Comparison of ENCODE assay signal across 1 cellular context in the genomic region with DNA sequence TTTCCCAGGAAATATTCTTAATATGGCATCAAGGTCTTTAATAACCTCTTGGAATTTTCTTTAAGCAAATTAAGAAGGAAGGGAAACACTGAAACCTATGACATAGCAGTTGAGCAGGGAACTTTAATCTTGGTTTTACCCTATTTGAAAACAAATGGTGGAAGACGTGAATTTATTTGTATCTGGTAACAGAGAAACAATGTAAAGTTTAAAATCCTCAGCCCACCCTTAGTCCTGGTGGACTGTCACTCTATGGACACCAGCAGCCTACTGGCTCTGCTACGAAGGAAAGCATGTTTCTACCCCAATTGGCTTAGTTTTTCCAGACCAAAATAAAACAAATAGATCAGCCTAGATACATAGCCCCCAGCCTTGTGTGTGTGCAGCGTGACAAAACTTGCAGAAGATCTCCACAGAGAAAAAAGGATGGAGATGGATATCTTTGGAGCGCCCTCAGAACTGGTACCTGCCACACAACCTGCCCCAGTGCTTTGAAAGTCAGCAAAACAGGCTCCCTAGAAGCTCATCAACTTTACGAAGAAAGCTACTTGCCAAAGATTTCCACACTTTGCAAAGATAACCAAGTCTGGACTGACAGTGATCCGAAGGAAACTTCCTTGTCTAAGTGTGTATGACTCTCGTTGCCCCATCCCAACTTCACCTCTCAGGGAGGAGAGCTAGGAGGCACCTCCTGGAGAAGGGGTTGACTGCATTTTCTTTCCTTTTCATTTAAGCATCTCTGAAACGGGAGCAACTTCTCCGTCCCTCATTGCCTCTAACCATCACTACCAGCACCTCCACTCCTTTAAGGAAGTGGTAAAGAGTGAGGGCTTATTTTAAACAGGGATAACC.
TF ChIP-seq lines count a peak whose summit lies in the region.

No MANE protein-coding gene starts in this region.

TF ChIP-seq in IMR-90, 13 proteins besides CTCF, POLR2A, EP300 and RAD21 (continued from another document):
- TF ChIP-seq, protein P1, sequence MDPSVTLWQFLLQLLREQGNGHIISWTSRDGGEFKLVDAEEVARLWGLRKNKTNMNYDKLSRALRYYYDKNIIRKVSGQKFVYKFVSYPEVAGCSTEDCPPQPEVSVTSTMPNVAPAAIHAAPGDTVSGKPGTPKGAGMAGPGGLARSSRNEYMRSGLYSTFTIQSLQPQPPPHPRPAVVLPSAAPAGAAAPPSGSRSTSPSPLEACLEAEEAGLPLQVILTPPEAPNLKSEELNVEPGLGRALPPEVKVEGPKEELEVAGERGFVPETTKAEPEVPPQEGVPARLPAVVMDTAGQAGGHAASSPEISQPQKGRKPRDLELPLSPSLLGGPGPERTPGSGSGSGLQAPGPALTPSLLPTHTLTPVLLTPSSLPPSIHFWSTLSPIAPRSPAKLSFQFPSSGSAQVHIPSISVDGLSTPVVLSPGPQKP (IDR thresholded peaks at IDR 0.05; ENCODE audit: borderline replicate concordance, low read depth, low read length) = no peak
- no peak for TF ChIP-seq RFX5 (IDR thresholded peaks at IDR 0.05; ENCODE audit: low read depth, low read length)
